Comparison of ENCODE assay signal across 20 cellular contexts in genomic region chr17:82590216-82590615, GRCh38. TPM values are rescaled to one million over a fixed set of nuclear protein-coding genes. Genes with fewer than 3 reads are reported as not detected.
DNase-seq lines count a peak whose midpoint lies in the region; ATAC-seq and TF ChIP-seq lines count a peak whose summit lies in the region.
"Had no signal": no experiment of that assay in that cellular context is flagged by ENCODE, and none has a peak within 500 bp of the region (broad histone marks: within the 10 kb centered on the region; RNA-seq: fewer than 3 reads in every experiment).

No MANE protein-coding gene starts in this region.

- intact Hi-C loops in left lung (cut with DNase I), result no loop called here

- H3K36me3 Mint-ChIP-seq in activated T-cell treated with anti-CD3 and anti-CD28 coated beads, Interleukin-2, amount 50 U/mL, for 24 hours (ENCODE audit: low read depth), result peaks cover 71% of the 10 kb centered on the region

- H3K4me1 Mint-ChIP-seq in activated T-cell treated with anti-CD3 and anti-CD28 coated beads, Interleukin-2, amount 50 U/mL, for 24 hours (ENCODE audit: low read depth), result peaks cover 60% of the 10 kb centered on the region

- H3K9me3 Mint-ChIP-seq in activated T-cell treated with anti-CD3 and anti-CD28 coated beads, Interleukin-2, amount 50 U/mL, for 24 hours, result no peaks in the 10 kb centered on the region
- H3K9me3 Mint-ChIP-seq: WTC11 had no signal

- H3K36me3 ChIP-seq in left lung (peaks cover 0 to 42% of the 10 kb centered on the region in 2 donors), stomach smooth muscle (ENCODE audit: control insufficient read depth in 2 of 2, insufficient read depth in 2 of 2, low read length in 2 of 2) (peaks cover 14 to 19% of the 10 kb centered on the region in 2 donors)

- ATAC-seq in left lung, result no peak
- ATAC-seq: GM12878, Panc1, WTC11 had no signal

- H3K27me3 ChIP-seq in left lung (no peaks in the 10 kb centered on the region), stomach smooth muscle (ENCODE audit: control insufficient read depth in 1 of 2, insufficient read depth in 2 of 2, low read length in 2 of 2) (no peaks in the 10 kb centered on the region)
- H3K27me3 ChIP-seq: ascending aorta, MG63 had no signal

- no peak for DNase-seq in activated T-cell treated with anti-CD3 and anti-CD28 coated beads, Interleukin-2, amount 50 U/mL, for 24 hours
- no peak for DNase-seq in activated T-cell treated with anti-CD3 and anti-CD28 coated beads, Interleukin-2, amount 50 U/mL, for 1 hour
- DNase-seq in left lung, result no peak
- DNase-seq in epidermal melanocyte (ENCODE audit: insufficient read length, low spot score), result no peak
- DNase-seq in SIG-M5 (lab: John Stamatoyannopoulos, UW), result no peak
- no peak for DNase-seq in NCI-H2029 treated with DMSO at 0.1 percent for 48 hours (lab: John Stamatoyannopoulos, UW)
- DNase-seq: ACHN; Caco-2; GOT3; MG63; midbrain; NCI-H1930; stimulated activated CD4-positive, alpha-beta T cell treated with anti-CD3 and anti-CD28 coated beads, Interleukin-4, amount 100 ng/mL, for 24 hours had no signal

- H3K4me3 ChIP-seq in left lung (no peak overlapping the region), stomach smooth muscle (ENCODE audit: low read length in 2 of 2) (no peak overlapping the region)
- H3K4me3 ChIP-seq: ascending aorta, GM12878, MG63 had no signal

- H3K4me1 ChIP-seq in left lung, result peaks cover 19 to 61% of the 10 kb centered on the region in 2 donors
- peaks cover 48% of the 10 kb centered on the region for H3K4me1 ChIP-seq in stomach smooth muscle (ENCODE audit: control insufficient read depth, insufficient read depth, low read length)
- H3K4me1 ChIP-seq: Caco-2 had no signal

- no peak for TF ChIP-seq CTCF in VCaP (conservative IDR thresholded peaks at IDR 0.05)
- no peak for TF ChIP-seq CTCF in left lung (IDR thresholded peaks at IDR 0.05)

- H3K27ac Mint-ChIP-seq in activated T-cell treated with anti-CD3 and anti-CD28 coated beads, Interleukin-2, amount 50 U/mL, for 24 hours, result peak overlapping the region; percentile 92
- H3K27ac Mint-ChIP-seq: WTC11 had no signal

- no peak overlapping the region for H3K9ac ChIP-seq in stomach smooth muscle (ENCODE audit: low read length in 2 of 2)

- no peaks in the 10 kb centered on the region for H3K27me3 Mint-ChIP-seq in activated T-cell treated with anti-CD3 and anti-CD28 coated beads, Interleukin-2, amount 50 U/mL, for 24 hours

- H3K9me3 ChIP-seq in left lung (no peaks in the 10 kb centered on the region), stomach smooth muscle (ENCODE audit: control insufficient read depth in 2 of 2, low read length in 2 of 2) (no peaks in the 10 kb centered on the region)
- H3K9me3 ChIP-seq: ascending aorta, Caco-2, MG63 had no signal

- no peak overlapping the region for H3K4me3 Mint-ChIP-seq in activated T-cell treated with anti-CD3 and anti-CD28 coated beads, Interleukin-2, amount 50 U/mL, for 24 hours
- H3K4me3 Mint-ChIP-seq: WTC11 had no signal

- H3K27ac ChIP-seq in VCaP (peak overlapping the region; percentile 96; the same call in 1 of the 2 replicates), left lung (peak overlapping the region; percentile 17 to 96), stomach smooth muscle (ENCODE audit: low read length) (peak overlapping the region; percentile 37)
- H3K27ac ChIP-seq: epithelial cell of prostate had no signal

RNA-seq across cellular contexts. Expression of gene WDR45B, which starts 58.0 kb away (rescaled TPM):
- 10 to 100 TPM; 46.8 to 64.6 TPM for total RNA-seq in left lung

Comparison
In these comparisons a context has a peak if more than half of its experiments do, and no peak if none do; other contexts are left out.
1. H3K27ac ChIP-seq: peak in every context shown above with its lines; median percentile 96 in VCaP; 56 in left lung; 37 in stomach smooth muscle.